ENCODE assay signal across 22 cellular contexts in the genomic region with DNA sequence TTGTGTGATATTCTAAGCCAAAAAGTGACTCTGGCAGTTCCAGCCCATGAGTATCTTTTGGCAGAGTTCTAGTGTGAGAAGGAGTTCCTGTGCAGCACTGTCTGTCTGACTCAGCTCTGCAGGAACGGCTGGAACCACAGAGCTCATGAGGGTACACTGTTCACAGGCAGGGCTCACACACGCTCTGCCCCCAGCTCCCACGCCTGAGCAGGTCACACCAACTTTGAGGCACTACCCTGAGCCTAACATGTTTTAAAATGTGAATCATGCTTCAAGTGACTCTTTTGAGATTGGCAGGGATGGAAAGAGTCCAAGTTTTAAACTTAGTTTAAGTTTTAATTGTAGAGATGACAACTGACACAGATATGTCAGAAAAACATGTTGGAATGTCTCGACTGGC.
DNase-seq lines count a peak whose midpoint lies in the region; ATAC-seq and TF ChIP-seq lines count a peak whose summit lies in the region.
"Had no signal": no experiment of that assay in that cellular context is flagged by ENCODE, and none has a peak within 500 bp of the region (broad histone marks: within the 10 kb centered on the region; RNA-seq: fewer than 3 reads in every experiment).

No MANE protein-coding gene starts in this region.

- H3K4me3 ChIP-seq in GM12865 (ENCODE audit: low read depth, low read length): no peak overlapping the region
- no peak overlapping the region for H3K4me3 ChIP-seq in astrocyte of the cerebellum (ENCODE audit: low read depth, low read length)
- H3K4me3 ChIP-seq: colonic mucosa had no signal

- no peak for ATAC-seq in HG02938 (IDR thresholded peaks at IDR 0.05; ENCODE audit: unreplicated experiment)
- ATAC-seq in HG03095 (IDR thresholded peaks at IDR 0.05; ENCODE audit: unreplicated experiment): no peak
- ATAC-seq: stimulated activated naive CD8-positive, alpha-beta T cell treated with anti-CD3 and anti-CD28 coated beads, Interleukin-15, Interleukin-2, amounts not matched to agents 100 U/mL and 50 U/mL, for 24 hours had no signal

- TF ChIP-seq CTCF in GM12865 (IDR thresholded peaks at IDR 0.05; ENCODE audit: insufficient read depth, low read depth, low read length, missing control alignments) (no peak), astrocyte of the cerebellum (IDR thresholded peaks at IDR 0.05; ENCODE audit: low read depth, low read length, missing control alignments) (no peak)

- DNase-seq in GM12865 (ENCODE audit: low read depth) (peak; percentile 31), astrocyte of the cerebellum (ENCODE audit: low read depth) (peak; percentile 54), kidney glomerular epithelial cell (lab: John Stamatoyannopoulos, UW) (peak; percentile 70), stromal cell of bone marrow (ENCODE audit: low read depth) (peak; percentile 31), NCI-H1417 (lab: John Stamatoyannopoulos, UW) (no peak), T-helper 1 cell (no peak)
- DNase-seq: activated CD4-positive, alpha-beta T cell treated with anti-CD3 and anti-CD28 coated beads for 4 hours; BE2C; colonic mucosa; COR-L47; DND-41; HCEC 1CT; mammary epithelial cell; naive B cell; NCI-H1105 treated with DMSO at 0.1 percent for 48 hours; NCI-H524 treated with DMSO at 0.1 percent for 48 hours; stimulated activated CD4-positive, alpha-beta T cell treated with anti-CD3 and anti-CD28 coated beads, Interleukin-2, amount 100 ng/mL, for 24 hours; stimulated activated naive CD8-positive, alpha-beta T cell treated with anti-CD3 and anti-CD28 coated beads, Interleukin-15, Interleukin-2, amounts not matched to agents 100 U/mL and 50 U/mL, for 24 hours; SW 1271; trophoblast cell had no signal

- in situ Hi-C loops in astrocyte of the cerebellum (cut with HindIII; ENCODE audit: low sequenced_read_pairs): no loop called here

Comparison
In these comparisons a context has a peak if more than half of its experiments do, and no peak if none do; other contexts are left out.
1. DNase-seq: peak in GM12865 (single experiment), astrocyte of the cerebellum (single experiment), kidney glomerular epithelial cell (single experiment) and stromal cell of bone marrow (single experiment); none in NCI-H1417 (0 of 3) and T-helper 1 cell (0 of 5).